8 cellular contexts compared by ENCODE assay signal in genomic region chr16:2082171-2082982, GRCh38. TPM values are rescaled to one million over a fixed set of nuclear protein-coding genes. Genes with fewer than 3 reads are reported as not detected.
DNase-seq lines count a peak whose midpoint lies in the region; ATAC-seq and TF ChIP-seq lines count a peak whose summit lies in the region.

No MANE protein-coding gene starts in this region.

- TF ChIP-seq CTCF in mesothelial cell of epicardium (IDR thresholded peaks at IDR 0.05; ENCODE audit: unreplicated experiment) (no peak), vagina (IDR thresholded peaks at IDR 0.05) (no peak)

- H3K9me3 ChIP-seq in duodenal mucosa (ENCODE audit: control insufficient read depth in 1 of 2, low read length in 2 of 2) (no peaks in the 10 kb centered on the region), vagina (no peaks in the 10 kb centered on the region)

- peak overlapping the region; percentile 14 for H3K27ac Mint-ChIP-seq in activated naive CD4-positive, alpha-beta T cell treated with anti-CD3 and anti-CD28 coated beads, Interleukin-2, amount 50 U/mL, for 24 hours
- no peak overlapping the region for H3K27ac Mint-ChIP-seq in activated naive CD4-positive, alpha-beta T cell treated with anti-CD3 and anti-CD28 coated beads, Interleukin-2, amount 50 U/mL, for 72 hours
- peak overlapping the region; percentile 50 for H3K27ac Mint-ChIP-seq in mesothelial cell of epicardium

- no peak for DNase-seq in activated naive CD4-positive, alpha-beta T cell treated with anti-CD3 and anti-CD28 coated beads, Interleukin-2, amount 50 U/mL, for 72 hours (ENCODE audit: low spot score in 2 of 2)
- DNase-seq in mesothelial cell of epicardium (ENCODE audit: low spot score in 2 of 2, unreplicated experiment in 2 of 2) (no peak), vagina (ENCODE audit: extremely low spot score in 2 of 2) (no peak), NCI-H1105 (lab: John Stamatoyannopoulos, UW) (no peak)
- no peak for DNase-seq in activated CD4-positive, CD25-positive, alpha-beta regulatory T cell (lab: John Stamatoyannopoulos, UW)

- intact Hi-C loops in vagina (cut with DNase I) = no loop called here

- no peak overlapping the region for H3K4me3 Mint-ChIP-seq in activated naive CD4-positive, alpha-beta T cell treated with anti-CD3 and anti-CD28 coated beads, Interleukin-2, amount 50 U/mL, for 24 hours
- H3K4me3 Mint-ChIP-seq in mesothelial cell of epicardium = no peak overlapping the region

- no peak for TF ChIP-seq POLR2A in vagina (IDR thresholded peaks at IDR 0.05)

- H3K4me3 ChIP-seq in duodenal mucosa (ENCODE audit: low read depth in 1 of 2, low read length in 2 of 2) = no peak overlapping the region
- no peak overlapping the region for H3K4me3 ChIP-seq in vagina

- peaks cover 0 to 15% of the 10 kb centered on the region in 2 donors for H3K4me1 ChIP-seq in duodenal mucosa (ENCODE audit: control insufficient read depth in 1 of 2, insufficient read depth in 2 of 2, low read length in 2 of 2)
- peaks cover 46% of the 10 kb centered on the region for H3K4me1 ChIP-seq in vagina

- H3K9ac ChIP-seq in duodenal mucosa (ENCODE audit: low read depth in 1 of 2, low read length in 2 of 2) = no peak overlapping the region

- peak overlapping the region; percentile 4 for H3K27ac ChIP-seq in duodenal mucosa (ENCODE audit: low read depth, low read length)
- H3K27ac ChIP-seq in vagina = peak overlapping the region; percentile 47

- no peaks in the 10 kb centered on the region for H3K27me3 Mint-ChIP-seq in activated naive CD4-positive, alpha-beta T cell treated with anti-CD3 and anti-CD28 coated beads, Interleukin-2, amount 50 U/mL, for 24 hours
- no peaks in the 10 kb centered on the region for H3K27me3 Mint-ChIP-seq in mesothelial cell of epicardium (ENCODE audit: low read depth)

- no peaks in the 10 kb centered on the region for H3K4me1 Mint-ChIP-seq in activated naive CD4-positive, alpha-beta T cell treated with anti-CD3 and anti-CD28 coated beads, Interleukin-2, amount 50 U/mL, for 24 hours
- H3K4me1 Mint-ChIP-seq in mesothelial cell of epicardium = peaks cover 4% of the 10 kb centered on the region

- no peaks in the 10 kb centered on the region for H3K36me3 Mint-ChIP-seq in activated naive CD4-positive, alpha-beta T cell treated with anti-CD3 and anti-CD28 coated beads, Interleukin-2, amount 50 U/mL, for 24 hours
- H3K36me3 Mint-ChIP-seq in activated naive CD4-positive, alpha-beta T cell treated with anti-CD3 and anti-CD28 coated beads, Interleukin-2, amount 50 U/mL, for 72 hours = no peaks in the 10 kb centered on the region
- H3K36me3 Mint-ChIP-seq in mesothelial cell of epicardium = peaks cover 7% of the 10 kb centered on the region

- no peaks in the 10 kb centered on the region for H3K9me3 Mint-ChIP-seq in activated naive CD4-positive, alpha-beta T cell treated with anti-CD3 and anti-CD28 coated beads, Interleukin-2, amount 50 U/mL, for 24 hours
- no peaks in the 10 kb centered on the region for H3K9me3 Mint-ChIP-seq in activated naive CD4-positive, alpha-beta T cell treated with anti-CD3 and anti-CD28 coated beads, Interleukin-2, amount 50 U/mL, for 72 hours
- no peaks in the 10 kb centered on the region for H3K9me3 Mint-ChIP-seq in mesothelial cell of epicardium

- ATAC-seq in activated naive CD4-positive, alpha-beta T cell treated with anti-CD3 and anti-CD28 coated beads, Interleukin-2, amount 50 U/mL, for 72 hours = no peak
- no peak for ATAC-seq in GM19467 (IDR thresholded peaks at IDR 0.05; ENCODE audit: unreplicated experiment)

- H3K36me3 ChIP-seq in duodenal mucosa (ENCODE audit: control insufficient read depth in 1 of 2, insufficient read depth in 2 of 2, low read length in 2 of 2) (peaks cover 21 to 83% of the 10 kb centered on the region in 2 donors), vagina (peaks cover 0 to 46% of the 10 kb centered on the region in 2 donors)

- no peaks in the 10 kb centered on the region for H3K27me3 ChIP-seq in duodenal mucosa (ENCODE audit: control insufficient read depth in 1 of 2, insufficient read depth in 2 of 2, low read length in 2 of 2)
- no peaks in the 10 kb centered on the region for H3K27me3 ChIP-seq in vagina

RNA-seq across cellular contexts. Expression of gene TSC2, which starts 34.6 kb away (rescaled TPM):
- total RNA-seq in activated naive CD4-positive, alpha-beta T cell treated with anti-CD3 and anti-CD28 coated beads, Interleukin-2, amount 50 U/mL, for 72 hours = 100 to 1,000 TPM in 1 of 2 donors, 10 to 100 TPM in 1; 70.5 to 121 TPM
- total RNA-seq in mesothelial cell of epicardium (242 to 250 TPM (median 243 TPM) in 3 replicates), vagina (78.6 TPM)

RNA-seq across cellular contexts. Expression of gene NTHL1, which starts 34.7 kb away (rescaled TPM):
- 10 to 100 TPM; 21.6 to 25.3 TPM for total RNA-seq in activated naive CD4-positive, alpha-beta T cell treated with anti-CD3 and anti-CD28 coated beads, Interleukin-2, amount 50 U/mL, for 72 hours
- 27.6 to 31.1 TPM (median 29.7 TPM) in 3 replicates for total RNA-seq in mesothelial cell of epicardium
- total RNA-seq in vagina = 28.5 TPM

RNA-seq across cellular contexts. Expression of gene PKD1, which starts 53.3 kb away (rescaled TPM):
- 10 to 100 TPM; 77.0 to 87.6 TPM for total RNA-seq in activated naive CD4-positive, alpha-beta T cell treated with anti-CD3 and anti-CD28 coated beads, Interleukin-2, amount 50 U/mL, for 72 hours
- total RNA-seq in mesothelial cell of epicardium = 173 to 183 TPM (median 175 TPM) in 3 replicates
- 153 TPM for total RNA-seq in vagina

RNA-seq across cellular contexts. Expression of gene NHERF2, which starts 55.7 kb away (rescaled TPM):
- 1 to 10 TPM in 1 of 2 donors, under 1 TPM in 1; 0.82 to 3.7 TPM for total RNA-seq in activated naive CD4-positive, alpha-beta T cell treated with anti-CD3 and anti-CD28 coated beads, Interleukin-2, amount 50 U/mL, for 72 hours
- total RNA-seq in mesothelial cell of epicardium = 48.1 to 55.1 TPM (median 51.3 TPM) in 3 replicates
- total RNA-seq in vagina = 44.7 TPM

Comparison
In these comparisons a context has a peak if more than half of its experiments do, and no peak if none do; other contexts are left out.
1. H3K27ac Mint-ChIP-seq: peak in activated naive CD4-positive, alpha-beta T cell treated with anti-CD3 and anti-CD28 coated beads, Interleukin-2, amount 50 U/mL, for 24 hours (single experiment) and mesothelial cell of epicardium (single experiment); none in activated naive CD4-positive, alpha-beta T cell treated with anti-CD3 and anti-CD28 coated beads, Interleukin-2, amount 50 U/mL, for 72 hours (0 of 2).